In genomic region chr12:16542586-16542985, GRCh38 we compare ENCODE assay signal across 36 cellular contexts.
"Had no signal": no experiment of that assay in that cellular context is flagged by ENCODE, and none has a peak within 500 bp of the region (broad histone marks: within the 10 kb centered on the region; RNA-seq: fewer than 3 reads in every experiment).

No MANE protein-coding gene starts in this region.

- H3K4me3 Mint-ChIP-seq: activated naive CD4-positive, alpha-beta T cell treated with anti-CD3 and anti-CD28 coated beads for 36 hours; activated naive CD4-positive, alpha-beta T cell treated with anti-CD3 and anti-CD28 coated beads, Interleukin-2, amount 10 ng/mL, durations not matched to agents 7 days and 5 days; activated naive CD4-positive, alpha-beta T cell treated with anti-CD3 and anti-CD28 coated beads, Interleukin-2, amount 50 U/mL, for 24 hours; activated naive CD8-positive, alpha-beta T cell; activated naive CD8-positive, alpha-beta T cell treated with anti-CD3 and anti-CD28 coated beads for 36 hours; activated naive CD8-positive, alpha-beta T cell treated with anti-CD3 and anti-CD28 coated beads, Interleukin-2, amount 10 ng/mL, durations not matched to agents 7 days and 5 days; activated naive CD8-positive, alpha-beta T cell treated with anti-CD3 and anti-CD28 coated beads, Interleukin-2, amount 50 U/mL, for 24 hours; activated T-cell treated with anti-CD3 and anti-CD28 coated beads, Interleukin-2, amount 50 U/mL, for 4 hours; activated T-cell treated with anti-CD3 and anti-CD28 coated beads, Interleukin-2, amount 50 U/mL, for 72 hours; activated T-helper 1 cell treated with anti-CD3 and anti-CD28 coated beads, Interleukin-12 subunit alpha, Interleukin-12 subunit beta, Interleukin-2, Interleukin-4 antibody, amounts not matched to agents 30 ng/mL and 10 ng/mL and 1 ng/mL, durations not matched to agents 14 hours and 24 hours and 36 hours; activated T-helper 17 cell treated with anti-CD3 and anti-CD28 coated beads, Interleukin-2, amount 50 U/mL, for 72 hours; brain; central memory CD8-positive, alpha-beta T cell had no signal

- ATAC-seq: activated naive CD4-positive, alpha-beta T cell treated with anti-CD3 and anti-CD28 coated beads, Interleukin-2, amount 50 U/mL, for 72 hours; activated naive CD8-positive, alpha-beta T cell treated with anti-CD3 and anti-CD28 coated beads, Interleukin-2, amount 50 U/mL, for 24 hours; activated T-cell treated with anti-CD3 and anti-CD28 coated beads, Interleukin-2, amount 50 U/mL, for 4 hours; activated T-cell treated with anti-CD3 and anti-CD28 coated beads, Interleukin-2, amount 50 U/mL, for 72 hours; activated T-helper 17 cell treated with anti-CD3 and anti-CD28 coated beads, Interleukin-2, amount 50 U/mL, for 72 hours; body of pancreas had no signal

- DNase-seq: activated effector memory CD4-positive, alpha-beta T cell treated with anti-CD3 and anti-CD28 coated beads, Interleukin-2, amount 50 U/mL, for 16 hours; activated effector memory CD4-positive, alpha-beta T cell treated with Interleukin-2 at 50 U/mL for 16 hours; activated gamma-delta T cell; activated gamma-delta T cell treated with Interleukin-2 at 50 U/mL for 16 hours; activated naive CD4-positive, alpha-beta T cell; activated naive CD4-positive, alpha-beta T cell treated with anti-CD3 and anti-CD28 coated beads for 36 hours; activated naive CD4-positive, alpha-beta T cell treated with anti-CD3 and anti-CD28 coated beads, Interleukin-2, amount 10 ng/mL, durations not matched to agents 7 days and 5 days; activated naive CD4-positive, alpha-beta T cell treated with anti-CD3 and anti-CD28 coated beads, Interleukin-2, amount 50 U/mL, for 16 hours; activated naive CD4-positive, alpha-beta T cell treated with Interleukin-2 at 50 U/mL for 16 hours; activated naive CD8-positive, alpha-beta T cell treated with anti-CD3 and anti-CD28 coated beads for 36 hours; activated naive CD8-positive, alpha-beta T cell treated with anti-CD3 and anti-CD28 coated beads, Interleukin-2, amount 10 ng/mL, durations not matched to agents 7 days and 5 days; activated naive CD8-positive, alpha-beta T cell treated with anti-CD3 and anti-CD28 coated beads, Interleukin-2, amount 50 U/mL, for 24 hours; activated T-cell treated with anti-CD3 and anti-CD28 coated beads, Interleukin-2, amount 50 U/mL, for 4 hours; activated T-cell treated with anti-CD3 and anti-CD28 coated beads, Interleukin-2, amount 50 U/mL, for 48 hours; activated T-cell treated with anti-CD3 and anti-CD28 coated beads, Interleukin-2, amount 50 U/mL, for 72 hours; adrenal gland; amniotic stem cell; amygdala; anterior cingulate cortex; aorta; body of pancreas; brain microvascular endothelial cell; caudate nucleus; central memory CD4-positive, alpha-beta T cell; cerebellar nuclear complex had no signal

- H3K27ac Mint-ChIP-seq: activated naive CD4-positive, alpha-beta T cell treated with anti-CD3 and anti-CD28 coated beads for 36 hours; activated naive CD4-positive, alpha-beta T cell treated with anti-CD3 and anti-CD28 coated beads, Interleukin-2, amount 10 ng/mL, durations not matched to agents 7 days and 5 days; activated naive CD4-positive, alpha-beta T cell treated with anti-CD3 and anti-CD28 coated beads, Interleukin-2, amount 50 U/mL, for 24 hours; activated naive CD4-positive, alpha-beta T cell treated with anti-CD3 and anti-CD28 coated beads, Interleukin-2, amount 50 U/mL, for 72 hours; activated naive CD8-positive, alpha-beta T cell; activated naive CD8-positive, alpha-beta T cell treated with anti-CD3 and anti-CD28 coated beads for 36 hours; activated naive CD8-positive, alpha-beta T cell treated with anti-CD3 and anti-CD28 coated beads, Interleukin-2, amount 10 ng/mL, durations not matched to agents 7 days and 5 days; activated naive CD8-positive, alpha-beta T cell treated with anti-CD3 and anti-CD28 coated beads, Interleukin-2, amount 50 U/mL, for 24 hours; activated T-cell treated with anti-CD3 and anti-CD28 coated beads, Interleukin-2, amount 50 U/mL, for 72 hours; activated T-helper 1 cell treated with anti-CD3 and anti-CD28 coated beads, Interleukin-12 subunit alpha, Interleukin-12 subunit beta, Interleukin-2, Interleukin-4 antibody, amounts not matched to agents 30 ng/mL and 10 ng/mL and 1 ng/mL, durations not matched to agents 14 hours and 24 hours and 36 hours; activated T-helper 17 cell treated with anti-CD3 and anti-CD28 coated beads, Interleukin-2, amount 50 U/mL, for 72 hours; activated T-helper 2 cell treated with anti-CD3 and anti-CD28 coated beads, Interferon-gamma antibody, Interleukin-2, Interleukin-4, amounts not matched to agents 10 μg/mL and 5 μg/mL and 100 μg/mL, durations not matched to agents 14 hours and 24 hours and 36 hours had no signal

- H3K4me3 ChIP-seq: adrenal gland, ascending aorta, body of pancreas, breast epithelium, cardiac muscle cell had no signal

- H3K27ac ChIP-seq: adrenal gland, ascending aorta, body of pancreas, brain microvascular endothelial cell, breast epithelium, cardiac muscle cell had no signal

- H3K4me1 ChIP-seq: adrenal gland, ascending aorta, breast epithelium had no signal

- H3K27me3 Mint-ChIP-seq: activated naive CD4-positive, alpha-beta T cell treated with anti-CD3 and anti-CD28 coated beads, Interleukin-2, amount 10 ng/mL, durations not matched to agents 7 days and 5 days; activated naive CD4-positive, alpha-beta T cell treated with anti-CD3 and anti-CD28 coated beads, Interleukin-2, amount 50 U/mL, for 24 hours; activated naive CD8-positive, alpha-beta T cell; activated naive CD8-positive, alpha-beta T cell treated with anti-CD3 and anti-CD28 coated beads for 36 hours; activated naive CD8-positive, alpha-beta T cell treated with anti-CD3 and anti-CD28 coated beads, Interleukin-2, amount 10 ng/mL, durations not matched to agents 7 days and 5 days; activated naive CD8-positive, alpha-beta T cell treated with anti-CD3 and anti-CD28 coated beads, Interleukin-2, amount 50 U/mL, for 24 hours; activated T-helper 17 cell treated with anti-CD3 and anti-CD28 coated beads, Interleukin-2, amount 50 U/mL, for 72 hours; brain; central memory CD8-positive, alpha-beta T cell had no signal

- H3K27me3 ChIP-seq: adrenal gland, ascending aorta, body of pancreas, brain microvascular endothelial cell, breast epithelium, cardiac muscle cell had no signal

- H3K36me3 ChIP-seq: adrenal gland, ascending aorta, brain microvascular endothelial cell, breast epithelium, cardiac muscle cell had no signal

- H3K36me3 Mint-ChIP-seq: activated naive CD4-positive, alpha-beta T cell treated with anti-CD3 and anti-CD28 coated beads, Interleukin-2, amount 10 ng/mL, durations not matched to agents 7 days and 5 days; activated naive CD4-positive, alpha-beta T cell treated with anti-CD3 and anti-CD28 coated beads, Interleukin-2, amount 50 U/mL, for 24 hours; activated naive CD8-positive, alpha-beta T cell; activated naive CD8-positive, alpha-beta T cell treated with anti-CD3 and anti-CD28 coated beads for 36 hours; activated naive CD8-positive, alpha-beta T cell treated with anti-CD3 and anti-CD28 coated beads, Interleukin-2, amount 10 ng/mL, durations not matched to agents 7 days and 5 days had no signal

- H3K9me3 ChIP-seq: adrenal gland, ascending aorta, body of pancreas, breast epithelium had no signal

- H3K4me1 Mint-ChIP-seq: activated naive CD4-positive, alpha-beta T cell treated with anti-CD3 and anti-CD28 coated beads, Interleukin-2, amount 10 ng/mL, durations not matched to agents 7 days and 5 days; activated naive CD4-positive, alpha-beta T cell treated with anti-CD3 and anti-CD28 coated beads, Interleukin-2, amount 50 U/mL, for 24 hours; activated naive CD8-positive, alpha-beta T cell treated with anti-CD3 and anti-CD28 coated beads for 36 hours; activated naive CD8-positive, alpha-beta T cell treated with anti-CD3 and anti-CD28 coated beads, Interleukin-2, amount 10 ng/mL, durations not matched to agents 7 days and 5 days; activated naive CD8-positive, alpha-beta T cell treated with anti-CD3 and anti-CD28 coated beads, Interleukin-2, amount 50 U/mL, for 24 hours; activated T-helper 17 cell treated with anti-CD3 and anti-CD28 coated beads, Interleukin-2, amount 50 U/mL, for 72 hours; central memory CD8-positive, alpha-beta T cell had no signal
